Comparison of ENCODE assay signal across 1 cellular context in the genomic region with DNA sequence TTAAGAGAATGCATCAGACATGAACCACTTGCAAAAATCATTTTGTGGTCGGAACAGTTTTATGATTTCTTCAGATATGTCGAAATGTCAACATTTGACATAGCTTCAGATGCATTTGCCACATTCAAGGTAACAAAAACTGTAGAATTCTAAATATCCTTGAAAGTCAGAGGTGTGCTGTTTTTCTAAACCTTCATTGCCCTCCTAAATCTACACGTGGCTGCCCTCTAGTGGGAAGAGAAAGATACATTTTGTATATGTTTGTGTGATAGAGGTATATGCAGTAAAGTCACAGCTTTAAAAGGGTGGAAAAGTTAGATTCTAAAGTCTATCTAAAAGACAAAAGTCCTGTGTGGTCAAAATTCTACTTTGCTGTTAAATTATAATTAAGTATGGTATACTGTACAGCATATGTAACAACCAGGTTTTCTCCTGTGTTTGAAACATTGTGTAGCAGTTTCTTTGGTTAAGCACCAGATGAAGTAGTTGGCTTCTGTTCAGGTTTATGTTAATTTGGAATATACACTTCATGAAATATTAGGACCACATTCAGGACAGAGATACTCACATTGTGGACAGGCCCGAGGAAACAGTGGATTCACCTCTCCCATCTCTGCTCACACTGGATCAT.
TF ChIP-seq lines count a peak whose summit lies in the region.

No MANE protein-coding gene starts in this region.

TF ChIP-seq in SK-N-SH treated with all-trans-retinoic acid at 6 μM for 48 hours, 23 proteins besides CTCF, POLR2A, EP300 and RAD21 (continued from another document):
- TF ChIP-seq, protein P1, sequence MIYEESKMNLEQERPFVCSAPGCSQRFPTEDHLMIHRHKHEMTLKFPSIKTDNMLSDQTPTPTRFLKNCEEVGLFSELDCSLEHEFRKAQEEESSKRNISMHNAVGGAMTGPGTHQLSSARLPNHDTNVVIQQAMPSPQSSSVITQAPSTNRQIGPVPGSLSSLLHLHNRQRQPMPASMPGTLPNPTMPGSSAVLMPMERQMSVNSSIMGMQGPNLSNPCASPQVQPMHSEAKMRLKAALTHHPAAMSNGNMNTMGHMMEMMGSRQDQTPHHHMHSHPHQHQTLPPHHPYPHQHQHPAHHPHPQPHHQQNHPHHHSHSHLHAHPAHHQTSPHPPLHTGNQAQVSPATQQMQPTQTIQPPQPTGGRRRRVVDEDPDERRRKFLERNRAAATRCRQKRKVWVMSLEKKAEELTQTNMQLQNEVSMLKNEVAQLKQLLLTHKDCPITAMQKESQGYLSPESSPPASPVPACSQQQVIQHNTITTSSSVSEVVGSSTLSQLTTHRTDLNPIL (CRISPR knock-in tag; IDR thresholded peaks at IDR 0.05; ENCODE audit: low read depth): no peak
- TF ChIP-seq, protein P2, sequence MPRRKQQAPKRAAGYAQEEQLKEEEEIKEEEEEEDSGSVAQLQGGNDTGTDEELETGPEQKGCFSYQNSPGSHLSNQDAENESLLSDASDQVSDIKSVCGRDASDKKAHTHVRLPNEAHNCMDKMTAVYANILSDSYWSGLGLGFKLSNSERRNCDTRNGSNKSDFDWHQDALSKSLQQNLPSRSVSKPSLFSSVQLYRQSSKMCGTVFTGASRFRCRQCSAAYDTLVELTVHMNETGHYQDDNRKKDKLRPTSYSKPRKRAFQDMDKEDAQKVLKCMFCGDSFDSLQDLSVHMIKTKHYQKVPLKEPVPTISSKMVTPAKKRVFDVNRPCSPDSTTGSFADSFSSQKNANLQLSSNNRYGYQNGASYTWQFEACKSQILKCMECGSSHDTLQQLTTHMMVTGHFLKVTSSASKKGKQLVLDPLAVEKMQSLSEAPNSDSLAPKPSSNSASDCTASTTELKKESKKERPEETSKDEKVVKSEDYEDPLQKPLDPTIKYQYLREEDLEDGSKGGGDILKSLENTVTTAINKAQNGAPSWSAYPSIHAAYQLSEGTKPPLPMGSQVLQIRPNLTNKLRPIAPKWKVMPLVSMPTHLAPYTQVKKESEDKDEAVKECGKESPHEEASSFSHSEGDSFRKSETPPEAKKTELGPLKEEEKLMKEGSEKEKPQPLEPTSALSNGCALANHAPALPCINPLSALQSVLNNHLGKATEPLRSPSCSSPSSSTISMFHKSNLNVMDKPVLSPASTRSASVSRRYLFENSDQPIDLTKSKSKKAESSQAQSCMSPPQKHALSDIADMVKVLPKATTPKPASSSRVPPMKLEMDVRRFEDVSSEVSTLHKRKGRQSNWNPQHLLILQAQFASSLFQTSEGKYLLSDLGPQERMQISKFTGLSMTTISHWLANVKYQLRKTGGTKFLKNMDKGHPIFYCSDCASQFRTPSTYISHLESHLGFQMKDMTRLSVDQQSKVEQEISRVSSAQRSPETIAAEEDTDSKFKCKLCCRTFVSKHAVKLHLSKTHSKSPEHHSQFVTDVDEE (CRISPR knock-in tag; IDR thresholded peaks at IDR 0.05): no peak
- TF ChIP-seq OSR1 (CRISPR knock-in tag; IDR thresholded peaks at IDR 0.05) (no peak), SNAI2 (CRISPR knock-in tag; IDR thresholded peaks at IDR 0.05) (no peak), RARB (CRISPR knock-in tag; IDR thresholded peaks at IDR 0.05) (no peak), ZNF565 (CRISPR knock-in tag; conservative IDR thresholded peaks at IDR 0.05; ENCODE audit: low read depth) (no peak)
- TF ChIP-seq, protein P3, sequence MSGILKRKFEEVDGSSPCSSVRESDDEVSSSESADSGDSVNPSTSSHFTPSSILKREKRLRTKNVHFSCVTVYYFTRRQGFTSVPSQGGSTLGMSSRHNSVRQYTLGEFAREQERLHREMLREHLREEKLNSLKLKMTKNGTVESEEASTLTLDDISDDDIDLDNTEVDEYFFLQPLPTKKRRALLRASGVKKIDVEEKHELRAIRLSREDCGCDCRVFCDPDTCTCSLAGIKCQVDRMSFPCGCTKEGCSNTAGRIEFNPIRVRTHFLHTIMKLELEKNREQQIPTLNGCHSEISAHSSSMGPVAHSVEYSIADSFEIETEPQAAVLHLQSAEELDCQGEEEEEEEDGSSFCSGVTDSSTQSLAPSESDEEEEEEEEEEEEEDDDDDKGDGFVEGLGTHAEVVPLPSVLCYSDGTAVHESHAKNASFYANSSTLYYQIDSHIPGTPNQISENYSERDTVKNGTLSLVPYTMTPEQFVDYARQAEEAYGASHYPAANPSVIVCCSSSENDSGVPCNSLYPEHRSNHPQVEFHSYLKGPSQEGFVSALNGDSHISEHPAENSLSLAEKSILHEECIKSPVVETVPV (CRISPR knock-in tag; IDR thresholded peaks at IDR 0.05): no peak
